34 cellular contexts compared by ENCODE assay signal in the genomic region with DNA sequence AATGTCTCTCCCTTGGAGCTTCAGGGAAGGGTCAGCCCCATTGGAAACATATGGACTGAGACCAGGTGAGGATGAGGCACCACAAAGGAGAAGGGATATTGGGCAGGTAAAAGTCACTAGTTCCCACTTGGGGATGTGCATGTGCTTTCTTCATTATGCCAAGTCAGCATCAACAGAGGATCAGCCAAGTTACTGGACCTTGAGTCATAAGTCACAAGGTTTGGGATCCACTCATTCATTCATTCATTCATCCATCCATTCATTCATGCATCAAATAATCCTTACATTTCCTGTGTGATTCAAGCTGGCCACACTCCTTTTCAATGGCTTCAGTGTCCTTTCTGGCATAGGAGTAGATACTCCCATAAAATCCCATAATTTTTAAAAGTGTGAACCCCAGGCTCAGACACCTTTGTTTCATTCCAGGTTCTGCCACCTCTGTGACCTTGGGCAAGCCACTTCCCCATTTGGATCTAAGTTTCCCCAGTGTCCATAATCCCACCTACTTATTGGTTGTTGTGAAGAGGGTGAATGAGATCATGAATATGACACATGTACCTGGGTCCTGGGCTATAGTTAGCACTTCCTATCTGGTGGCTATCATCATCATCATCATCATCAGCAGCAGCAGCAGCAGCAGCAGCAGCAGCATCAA.
"Had no signal": no experiment of that assay in that cellular context is flagged by ENCODE, and none has a peak within 500 bp of the region (broad histone marks: within the 10 kb centered on the region; RNA-seq: fewer than 3 reads in every experiment).

No MANE protein-coding gene starts in this region.

- H3K27ac ChIP-seq: adrenal gland, ascending aorta, breast epithelium, cardiac muscle cell, colonic mucosa, epithelial cell of prostate, esophagus squamous epithelium, gastroesophageal sphincter, WERI-Rb-1 had no signal

- H3K27ac Mint-ChIP-seq: activated B cell treated with CpG ODN at 0.5 μM for 24 hours; activated CD8-positive, alpha-beta T cell treated with anti-CD3 and anti-CD28 coated beads for 36 hours; activated naive CD4-positive, alpha-beta T cell treated with anti-CD3 and anti-CD28 coated beads for 36 hours; activated naive CD4-positive, alpha-beta T cell treated with anti-CD3 and anti-CD28 coated beads, Interleukin-2, amount 50 U/mL, for 24 hours; activated naive CD8-positive, alpha-beta T cell treated with anti-CD3 and anti-CD28 coated beads for 36 hours; activated naive CD8-positive, alpha-beta T cell treated with anti-CD3 and anti-CD28 coated beads, Interleukin-2, amount 50 U/mL, for 24 hours; activated T-helper 17 cell treated with anti-CD3 and anti-CD28 coated beads, Interleukin-2, amount 50 U/mL, for 72 hours; brain; T-helper 17 cell; T-helper 2 cell treated with Interferon-gamma antibody and Interleukin-4, amounts not matched to agents 5 μg/mL and 100 μg/mL, for 36 hours had no signal

- H3K4me3 Mint-ChIP-seq: activated B cell treated with CpG ODN at 0.5 μM for 24 hours; activated CD8-positive, alpha-beta T cell treated with anti-CD3 and anti-CD28 coated beads for 36 hours; activated naive CD4-positive, alpha-beta T cell treated with anti-CD3 and anti-CD28 coated beads for 36 hours; activated naive CD4-positive, alpha-beta T cell treated with anti-CD3 and anti-CD28 coated beads, Interleukin-2, amount 50 U/mL, for 24 hours; activated naive CD8-positive, alpha-beta T cell treated with anti-CD3 and anti-CD28 coated beads for 36 hours; activated naive CD8-positive, alpha-beta T cell treated with anti-CD3 and anti-CD28 coated beads, Interleukin-2, amount 50 U/mL, for 24 hours; activated T-cell treated with anti-CD3 and anti-CD28 coated beads, Interleukin-2, amount 50 U/mL, for 4 hours; activated T-helper 17 cell treated with anti-CD3 and anti-CD28 coated beads, Interleukin-2, amount 50 U/mL, for 72 hours; brain; T-helper 17 cell; T-helper 2 cell treated with Interferon-gamma antibody and Interleukin-4, amounts not matched to agents 5 μg/mL and 100 μg/mL, for 36 hours had no signal

- ATAC-seq: activated CD4-positive, CD25-positive, alpha-beta regulatory T cell treated with anti-CD3 and anti-CD28 coated beads, Interleukin-2, amount 50 U/mL, for 24 hours; activated CD8-positive, alpha-beta T cell treated with anti-CD3 and anti-CD28 coated beads for 36 hours; activated naive CD8-positive, alpha-beta T cell treated with anti-CD3 and anti-CD28 coated beads, Interleukin-2, amount 50 U/mL, for 24 hours; activated T-cell treated with anti-CD3 and anti-CD28 coated beads, Interleukin-2, amount 50 U/mL, for 4 hours; activated T-helper 17 cell treated with anti-CD3 and anti-CD28 coated beads, Interleukin-2, amount 50 U/mL, for 72 hours; gastroesophageal sphincter; T-helper 17 cell had no signal

- H3K9me3 Mint-ChIP-seq: T-helper 2 cell treated with Interferon-gamma antibody and Interleukin-4, amounts not matched to agents 5 μg/mL and 100 μg/mL, for 36 hours had no signal

- H3K36me3 Mint-ChIP-seq: activated naive CD4-positive, alpha-beta T cell treated with anti-CD3 and anti-CD28 coated beads, Interleukin-2, amount 50 U/mL, for 24 hours; activated naive CD8-positive, alpha-beta T cell treated with anti-CD3 and anti-CD28 coated beads for 36 hours had no signal

- H3K27me3 ChIP-seq: adrenal gland, ascending aorta had no signal

- H3K4me1 Mint-ChIP-seq: activated B cell treated with CpG ODN at 0.5 μM for 24 hours; activated naive CD4-positive, alpha-beta T cell treated with anti-CD3 and anti-CD28 coated beads, Interleukin-2, amount 50 U/mL, for 24 hours; activated naive CD8-positive, alpha-beta T cell treated with anti-CD3 and anti-CD28 coated beads, Interleukin-2, amount 50 U/mL, for 24 hours; activated T-helper 17 cell treated with anti-CD3 and anti-CD28 coated beads, Interleukin-2, amount 50 U/mL, for 72 hours had no signal

- DNase-seq: activated B cell treated with CpG ODN at 0.5 μM for 24 hours; activated CD4-positive, alpha-beta T cell treated with anti-CD3 and anti-CD28 coated beads for 48 hours; activated CD4-positive, alpha-beta T cell treated with anti-CD3 and anti-CD28 coated beads, Interleukin-2, amount 50 U/mL, for 1 hour; activated CD4-positive, alpha-beta T cell treated with anti-CD3 and anti-CD28 coated beads, Interleukin-2, amount 50 U/mL, for 48 hours; activated CD8-positive, alpha-beta memory T cell treated with anti-CD3 and anti-CD28 coated beads for 24 hours; activated CD8-positive, alpha-beta T cell treated with anti-CD3 and anti-CD28 coated beads for 36 hours; activated effector memory CD4-positive, alpha-beta T cell treated with Interleukin-2 at 50 U/mL for 16 hours; activated gamma-delta T cell treated with Interleukin-2 at 50 U/mL for 16 hours; activated naive CD4-positive, alpha-beta T cell treated with anti-CD3 and anti-CD28 coated beads for 36 hours; activated naive CD8-positive, alpha-beta T cell treated with anti-CD3 and anti-CD28 coated beads for 36 hours; activated naive CD8-positive, alpha-beta T cell treated with anti-CD3 and anti-CD28 coated beads, Interleukin-2, amount 50 U/mL, for 24 hours; activated T-cell treated with anti-CD3 and anti-CD28 coated beads, Interleukin-2, amount 50 U/mL, for 4 hours; adrenal gland; central memory CD4-positive, alpha-beta T cell; cerebellar nuclear complex; colonic mucosa; effector CD8-positive, alpha-beta T cell; esophagus squamous epithelium; head of caudate nucleus; T-helper 17 cell; T1000 had no signal

- H3K4me3 ChIP-seq: adrenal gland, ascending aorta, breast epithelium, cardiac muscle cell, colonic mucosa, esophagus squamous epithelium, gastroesophageal sphincter had no signal

- FAIRE-seq: endometrium, endothelial cell of umbilical vein had no signal

- H3K36me3 ChIP-seq: adrenal gland, ascending aorta, breast epithelium, cardiac muscle cell, colonic mucosa, esophagus squamous epithelium, gastroesophageal sphincter, WERI-Rb-1 had no signal

- H3K4me1 ChIP-seq: adrenal gland, ascending aorta, breast epithelium, colonic mucosa had no signal

- H3K9me3 ChIP-seq: ascending aorta, colonic mucosa had no signal
